1 cellular context compared by ENCODE assay signal in the genomic region with DNA sequence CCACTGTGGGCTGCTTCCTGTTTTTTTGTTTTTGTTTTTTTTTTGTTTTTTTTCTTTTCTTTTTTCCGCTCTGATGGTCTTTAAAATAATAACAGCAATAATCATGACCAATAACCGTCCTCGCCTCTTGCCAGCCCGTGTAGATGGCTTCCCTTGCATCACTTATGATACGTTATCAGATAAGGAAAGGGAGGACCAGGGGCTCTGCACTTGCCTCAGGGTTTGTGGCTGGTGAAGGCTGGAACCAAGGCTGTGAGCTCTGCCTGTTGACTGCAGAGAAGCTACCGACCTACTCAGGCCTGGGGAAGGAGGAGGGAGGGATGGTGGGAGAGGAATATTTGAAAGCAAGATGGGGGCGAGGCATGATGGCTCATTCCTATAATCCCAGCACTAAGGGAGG.
TF ChIP-seq lines count a peak whose summit lies in the region.

No MANE protein-coding gene starts in this region.

TF ChIP-seq in H1, 55 proteins besides CTCF, POLR2A, EP300 and RAD21:
- TF ChIP-seq NRF1 (IDR thresholded peaks at IDR 0.05; ENCODE audit: low read depth, low read length) (no peak), JUN (IDR thresholded peaks at IDR 0.05; ENCODE audit: low read depth, low read length) (no peak), EGR1 (IDR thresholded peaks at IDR 0.05; ENCODE audit: borderline replicate concordance, low read depth, low read length) (no peak), BRCA1 (IDR thresholded peaks at IDR 0.05; ENCODE audit: low read depth, low read length) (no peak), CBX8 (IDR thresholded peaks at IDR 0.05; ENCODE audit: borderline replicate concordance, low read depth, low read length) (no peak), TAF1 (IDR thresholded peaks at IDR 0.05; ENCODE audit: low read depth, low read length) (no peak), TCF12 (IDR thresholded peaks at IDR 0.05; ENCODE audit: low read depth, low read length) (no peak), SAP30 (IDR thresholded peaks at IDR 0.05; ENCODE audit: insufficient read depth, insufficient replicate concordance, low read length) (no peak), KDM5A (IDR thresholded peaks at IDR 0.05; ENCODE audit: low read length) (no peak), TEAD4 (IDR thresholded peaks at IDR 0.05; ENCODE audit: low read depth, low read length) (no peak), SIRT6 (IDR thresholded peaks at IDR 0.05; ENCODE audit: low read length) (no peak)
